Comparison of ENCODE assay signal across 1 cellular context in genomic region chr2:26503238-26503880, GRCh38.
TF ChIP-seq lines count a peak whose summit lies in the region.

No MANE protein-coding gene starts in this region.

TF ChIP-seq in K562, 482 proteins besides CTCF, POLR2A, EP300 and RAD21 (continued from another document and continues in another):
- TF ChIP-seq ZBTB40 (IDR thresholded peaks at IDR 0.05), result peak; percentile 47; the same call in 1 of the 2 replicates
- no peak for TF ChIP-seq ZBTB40 (CRISPR knock-in tag; IDR thresholded peaks at IDR 0.05)
- TF ChIP-seq CCNT2 (IDR thresholded peaks at IDR 0.05; ENCODE audit: borderline replicate concordance, extremely low read depth, insufficient read length, low read depth, low read length), result peak; percentile 11
- TF ChIP-seq MAFK (IDR thresholded peaks at IDR 0.05; ENCODE audit: low read length), result no peak
- no peak for TF ChIP-seq BRCA1 (IDR thresholded peaks at IDR 0.05)
- TF ChIP-seq BRCA1 (CRISPR knock-in tag; IDR thresholded peaks at IDR 0.05), result no peak
- peak; percentile 41; the same call in 1 of the 2 replicates for TF ChIP-seq SOX6 (IDR thresholded peaks at IDR 0.05)
- TF ChIP-seq ZNF24 (IDR thresholded peaks at IDR 0.05), result no peak
- peak; percentile 53; the same call in 1 of the 2 replicates for TF ChIP-seq SMC3 (conservative IDR thresholded peaks at IDR 0.05; ENCODE audit: insufficient read depth, low read depth, low read length)
- 0 out of 2 replicates have a peak, but pooled peaks have one; percentile 19 for TF ChIP-seq MEF2D (tag; conservative IDR thresholded peaks at IDR 0.05; ENCODE audit: low read depth)
- no peak for TF ChIP-seq PCBP2 (IDR thresholded peaks at IDR 0.05; ENCODE audit: low read depth, low read length, poor library complexity, severe bottlenecking)
- TF ChIP-seq ZNF146 (CRISPR knock-in tag; IDR thresholded peaks at IDR 0.05; ENCODE audit: unreplicated experiment), result no peak
- no peak for TF ChIP-seq MED1 (CRISPR knock-in tag; IDR thresholded peaks at IDR 0.05; ENCODE audit: borderline replicate concordance)
- peak; percentile 82 for TF ChIP-seq RBFOX2 (IDR thresholded peaks at IDR 0.05; ENCODE audit: low read depth, low read length)
- TF ChIP-seq TOE1 (IDR thresholded peaks at IDR 0.05; ENCODE audit: borderline replicate concordance), result peak; percentile 71; the same call in 1 of the 2 replicates
- no peak for TF ChIP-seq TOE1 (CRISPR knock-in tag; IDR thresholded peaks at IDR 0.05; ENCODE audit: borderline replicate concordance, low read depth)
- TF ChIP-seq PTTG1 (tag; IDR thresholded peaks at IDR 0.05; ENCODE audit: low read depth), result no peak
- TF ChIP-seq SNIP1 (IDR thresholded peaks at IDR 0.05; ENCODE audit: low read depth), result no peak
- TF ChIP-seq ID3 (CRISPR knock-in tag; IDR thresholded peaks at IDR 0.05), result no peak
- TF ChIP-seq ID3 (tag; IDR thresholded peaks at IDR 0.05), result peak; percentile 77; the same call in 1 of the 2 replicates
- TF ChIP-seq EGR1 (conservative IDR thresholded peaks at IDR 0.05), result 0 out of 2 replicates have a peak, but pooled peaks have one; percentile 5
- TF ChIP-seq PATZ1 (CRISPR knock-in tag; IDR thresholded peaks at IDR 0.05; ENCODE audit: borderline replicate concordance), result no peak
- no peak for TF ChIP-seq HSF4 (CRISPR knock-in tag; IDR thresholded peaks at IDR 0.05; ENCODE audit: borderline replicate concordance)
- no peak for TF ChIP-seq HNRNPH1 (optimal IDR thresholded peaks at IDR 0.05; ENCODE audit: low read depth, low read length)
- TF ChIP-seq RBM39 (optimal IDR thresholded peaks at IDR 0.05; ENCODE audit: low read depth, low read length), result no peak
- no peak for TF ChIP-seq BCL6 (CRISPR knock-in tag; IDR thresholded peaks at IDR 0.05)
- no peak for TF ChIP-seq SAFB2 (IDR thresholded peaks at IDR 0.05; ENCODE audit: borderline replicate concordance, low read depth, low read length, severe bottlenecking)
- TF ChIP-seq CLOCK (CRISPR knock-in tag; IDR thresholded peaks at IDR 0.05; ENCODE audit: borderline replicate concordance), result no peak
- peak; percentile 70 for TF ChIP-seq SUPT5H (IDR thresholded peaks at IDR 0.05)
- peak; percentile 12 for TF ChIP-seq PRDM10 (IDR thresholded peaks at IDR 0.05; ENCODE audit: partially characterized antibody)
- TF ChIP-seq EZH2 (IDR thresholded peaks at IDR 0.05; ENCODE audit: borderline replicate concordance, low read depth, low read length), result no peak
- peak; percentile 72; the same call in 1 of the 2 replicates for TF ChIP-seq KLF13 (tag; IDR thresholded peaks at IDR 0.05; ENCODE audit: borderline replicate concordance, low read depth)
- peak; percentile 78 for TF ChIP-seq EP400 (IDR thresholded peaks at IDR 0.05)
- no peak for TF ChIP-seq CBFB (CRISPR knock-in tag; IDR thresholded peaks at IDR 0.05)
- TF ChIP-seq DEAF1 (CRISPR knock-in tag; IDR thresholded peaks at IDR 0.05), result peak; percentile 38; the same call in 1 of the 2 replicates
- no peak for TF ChIP-seq CREB3 (tag; conservative IDR thresholded peaks at IDR 0.05; ENCODE audit: low read depth)
